ENCODE assay signal across 19 cellular contexts in the genomic region with DNA sequence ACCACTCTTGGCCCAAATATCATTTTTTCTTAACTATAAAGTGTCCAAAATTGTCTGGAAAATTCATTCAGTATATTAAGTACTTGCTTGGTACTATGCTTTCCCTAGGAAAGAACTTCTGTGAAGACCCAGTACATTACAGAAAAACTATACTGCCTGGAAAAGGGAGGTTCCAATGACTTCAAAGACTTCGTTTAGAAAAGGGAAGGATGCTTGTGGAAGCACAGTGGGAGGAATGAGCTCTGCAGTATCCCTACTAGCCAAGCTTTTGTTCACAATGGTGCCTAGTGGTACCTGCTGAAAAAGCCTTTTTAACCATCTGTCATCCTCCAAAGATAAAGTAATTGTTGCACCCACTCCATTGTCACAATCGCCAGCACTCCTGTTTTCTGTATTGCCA. TPM values are rescaled to one million over a fixed set of nuclear protein-coding genes. Genes with fewer than 3 reads are reported as not detected.
DNase-seq lines count a peak whose midpoint lies in the region; ATAC-seq, FAIRE-seq and TF ChIP-seq lines count a peak whose summit lies in the region.
"Had no signal": no experiment of that assay in that cellular context is flagged by ENCODE, and none has a peak within 500 bp of the region (broad histone marks: within the 10 kb centered on the region; RNA-seq: fewer than 3 reads in every experiment).

No MANE protein-coding gene starts in this region.

- intact Hi-C loops in K562 (cut with micrococcal nuclease) = no loop called here

- H4K20me1 ChIP-seq in BLaER1 = peaks cover 2% of the 10 kb centered on the region; the same call in 1 of the 2 replicates
- H4K20me1 ChIP-seq in Loucy (ENCODE audit: insufficient read depth, low read length, poor library complexity, severe bottlenecking) = peaks cover 80% of the 10 kb centered on the region
- H4K20me1 ChIP-seq in K562 (replicated peaks; ENCODE audit: control insufficient read depth, insufficient read depth, low read length) = no peaks in the 10 kb centered on the region
- H4K20me1 ChIP-seq in osteoblast (ENCODE audit: insufficient read depth, low read length) = no peaks in the 10 kb centered on the region

- ATAC-seq in K562 = no peak
- no peak for ATAC-seq in HG02852 (IDR thresholded peaks at IDR 0.05; ENCODE audit: unreplicated experiment)
- ATAC-seq in GM18907 (IDR thresholded peaks at IDR 0.05; ENCODE audit: unreplicated experiment) = no peak
- ATAC-seq: GM23338, HCT116 had no signal

- TF ChIP-seq CTCF in Loucy (conservative IDR thresholded peaks at IDR 0.05; ENCODE audit: low read length) (no peak), K562 (IDR thresholded peaks at IDR 0.05 in 2 of 3, conservative IDR thresholded peaks at IDR 0.05 in 1 of 3; ENCODE audit: insufficient read depth in 2 of 3, low read depth in 1 of 3, low read length in 3 of 3) (no peak), osteoblast (IDR thresholded peaks at IDR 0.05; ENCODE audit: extremely low read depth, low read depth, low read length) (no peak)

- H3K79me2 ChIP-seq in Loucy (ENCODE audit: insufficient read depth, low read length) (peaks cover 99% of the 10 kb centered on the region), K562 (ENCODE audit: control insufficient read depth, insufficient read depth, low read length) (peaks cover 89% of the 10 kb centered on the region), osteoblast (ENCODE audit: insufficient read depth, low read length) (no peaks in the 10 kb centered on the region)

- peaks cover 37% of the 10 kb centered on the region; the same call in 1 of the 2 replicates for H3K36me3 ChIP-seq in BLaER1
- no peaks in the 10 kb centered on the region for H3K36me3 ChIP-seq in Loucy (ENCODE audit: insufficient read depth, low read length)
- H3K36me3 ChIP-seq in K562 (ENCODE audit: control insufficient read depth, insufficient read depth, low read length) = peaks cover 12% of the 10 kb centered on the region
- H3K36me3 ChIP-seq in osteoblast (ENCODE audit: insufficient read depth, low read length) = no peaks in the 10 kb centered on the region

- CTCF ChIA-PET in K562 (lab: Yijun Ruan, JAX; ENCODE audit: low intra/inter-chr PET ratio) = no interaction called here

- no peaks in the 10 kb centered on the region for H3K27me3 ChIP-seq in BLaER1
- no peaks in the 10 kb centered on the region for H3K27me3 ChIP-seq in Loucy (ENCODE audit: insufficient read depth, low read length, poor library complexity, severe bottlenecking)
- H3K27me3 ChIP-seq in K562 (ENCODE audit: control insufficient read depth in 2 of 2, insufficient read depth in 2 of 2, low read length in 2 of 2) = no peaks in the 10 kb centered on the region
- H3K27me3 ChIP-seq in osteoblast (ENCODE audit: insufficient read depth, low read length) = no peaks in the 10 kb centered on the region

- H3K27ac ChIP-seq in BLaER1 (no peak overlapping the region), K562 (ENCODE audit: extremely low read depth, low read depth, low read length) (no peak overlapping the region), osteoblast (ENCODE audit: low read depth, low read length) (no peak overlapping the region)

- no peak for DNase-seq in K562 (ENCODE audit: extremely low read depth in 1 of 4, low spot score in 3 of 4)
- DNase-seq in osteoblast (ENCODE audit: insufficient read length, low spot score, missing footprints) = peak; percentile 76
- DNase-seq in amniotic stem cell (lab: John Stamatoyannopoulos, UW) = no peak
- DNase-seq in SKM-1 treated with dmso at 0.1 percent for 144 hours (lab: John Stamatoyannopoulos, UW; ENCODE audit: unreplicated experiment) = no peak
- DNase-seq: 8988T; C1 segment of cervical spinal cord; Calu3; CD4-positive, alpha-beta memory T cell; COR-L47; DMS153; DND-41; H9 had no signal

- no peaks in the 10 kb centered on the region; the same call in 1 of the 2 replicates for H3F3A ChIP-seq in Loucy (ENCODE audit: low read depth)

- BruUV-seq in K562 (replicated peaks; lab: Mats Ljungman, UMichigan) = no TSS peak

- H3K9ac ChIP-seq in BLaER1 (no peak overlapping the region), Loucy (ENCODE audit: low read depth, low read length, poor library complexity, severe bottlenecking) (no peak overlapping the region), K562 (ENCODE audit: insufficient read depth in 1 of 2, low read depth in 2 of 2, low read length in 2 of 2) (no peak overlapping the region)

- H2AFZ ChIP-seq in Loucy (ENCODE audit: low read length) (no peak overlapping the region), K562 (ENCODE audit: low read depth, low read length) (no peak overlapping the region), osteoblast (ENCODE audit: low read length) (no peak overlapping the region)
- H2AFZ ChIP-seq: GM23338 had no signal

- TF ChIP-seq POLR2A in K562 (conservative IDR thresholded peaks at IDR 0.05) = no peak

- H3K9me1 ChIP-seq in K562 (ENCODE audit: control insufficient read depth, insufficient read depth, low read length) = no peaks in the 10 kb centered on the region

- H3K4me2 ChIP-seq in BLaER1 (peak overlapping the region; percentile 77), Loucy (ENCODE audit: low read depth, low read length, poor library complexity, severe bottlenecking) (peak overlapping the region; percentile 59), K562 (ENCODE audit: insufficient read depth, low read length) (no peak overlapping the region), osteoblast (ENCODE audit: insufficient read depth, low read length) (peak overlapping the region; percentile 1)
- H3K4me2 ChIP-seq: GM23338 had no signal

- no peak overlapping the region for H3K4me3 ChIP-seq in BLaER1
- peak overlapping the region; percentile 35 for H3K4me3 ChIP-seq in Loucy (ENCODE audit: low read length, poor library complexity, severe bottlenecking)
- no peak overlapping the region for H3K4me3 ChIP-seq in K562
- H3K4me3 ChIP-seq in osteoblast (ENCODE audit: insufficient read depth, low read length) = no peak overlapping the region
- H3K4me3 ChIP-seq: GM23338 had no signal

- POLR2A ChIA-PET in K562 (lab: Yijun Ruan, JAX) = interaction anchor here (1.2 kb wide), 1 partner anchor 10 kb away, joined by 4 read pairs; no protein-coding TSS in a partner anchor

- peaks cover 9% of the 10 kb centered on the region; the same call in 1 of the 2 replicates for H3K9me3 ChIP-seq in BLaER1
- no peaks in the 10 kb centered on the region for H3K9me3 ChIP-seq in Loucy (ENCODE audit: insufficient read depth, low read depth, low read length)
- H3K9me3 ChIP-seq in K562 (replicated peaks; ENCODE audit: control insufficient read depth, insufficient read depth, low read depth, low read length) = no peaks in the 10 kb centered on the region
- H3K9me3 ChIP-seq in osteoblast (ENCODE audit: low read depth, low read length) = no peaks in the 10 kb centered on the region

- peaks cover 84% of the 10 kb centered on the region for H3K4me1 ChIP-seq in BLaER1
- peaks cover 77% of the 10 kb centered on the region for H3K4me1 ChIP-seq in Loucy (ENCODE audit: insufficient read depth, low read length, poor library complexity, severe bottlenecking)
- peaks cover 9 to 18% of the 10 kb centered on the region in 2 experiments for H3K4me1 ChIP-seq in K562 (replicated peaks in 1 of 2; ENCODE audit: control insufficient read depth in 2 of 2, insufficient read depth in 2 of 2, low read length in 2 of 2)
- H3K4me1 ChIP-seq in osteoblast (ENCODE audit: insufficient read depth, low read length) = peaks cover 3% of the 10 kb centered on the region

- in situ Hi-C loops in K562 (cut with MboI) = no loop called here

- no peak for TF ChIP-seq RAD21 in K562 (CRISPR knock-in tag; conservative IDR thresholded peaks at IDR 0.05 in 1 of 2, IDR thresholded peaks at IDR 0.05 in 1 of 2)

- 31% methylated on average over 2 of the region's 2 CpGs for WGBS in K562 (ENCODE audit: insufficient coverage, low coverage, missing lambda C conversion rate)

- TF ChIP-seq EP300 in K562 (IDR thresholded peaks at IDR 0.05; ENCODE audit: low read length) = no peak

- no peaks in the 10 kb centered on the region for H3K9me2 ChIP-seq in Loucy (replicated peaks; ENCODE audit: low read depth, low read length)

- FAIRE-seq in K562 (lab: Jason Lieb, UNC) = peak; percentile 15
- FAIRE-seq: G401.6 had no signal

TF ChIP-seq in K562, 482 proteins besides CTCF, POLR2A, EP300 and RAD21:
- TF ChIP-seq MECOM (CRISPR knock-in tag; IDR thresholded peaks at IDR 0.05) = no peak
- no peak for TF ChIP-seq WHSC1 (IDR thresholded peaks at IDR 0.05; ENCODE audit: low read length)
- TF ChIP-seq ZNF146 (CRISPR knock-in tag; IDR thresholded peaks at IDR 0.05; ENCODE audit: unreplicated experiment) = peak; percentile 64
- no peak for TF ChIP-seq NCOA6 (IDR thresholded peaks at IDR 0.05)

RNA-seq across cellular contexts. Expression of a gene that starts 7.2 kb away (rescaled TPM):
- 12.7 and 33.0 TPM in 2 replicates for total RNA-seq in K562 (2011; cell fraction: chromatin; rRNA removed; ENCODE audit: low replicate concordance)
- 6.3 and 7.9 TPM in 2 replicates for total RNA-seq in K562 (2011; cell fraction: nucleolus; rRNA removed)
- 11.6 and 13.3 TPM in 2 replicates for total RNA-seq in K562 (2011; cell fraction: nucleoplasm; rRNA removed)
- total RNA-seq in K562 (2014; rRNA removed) = 9.6 and 14.7 TPM in 2 replicates
- 10.2 and 11.4 TPM in 2 replicates for total RNA-seq in K562 (2014; rRNA removed; fragmentation: Illumina TruSeq; extraction: Trizol)
- total RNA-seq in K562 (2015; rRNA removed; fragmentation: Illumina TruSeq; extraction: Trizol) = 12.5 and 13.0 TPM in 2 replicates
- total RNA-seq in K562 (2021) = 6.8 and 8.0 TPM in 2 replicates
- polyA plus RNA-seq in K562 (2011; rRNA removed) = 8.0 and 9.8 TPM in 2 replicates
- 1.8 and 5.7 TPM in 2 replicates for polyA plus RNA-seq in K562 (2011; cell fraction: cytosol; rRNA removed)
- 10.2 and 21.9 TPM in 2 replicates for polyA plus RNA-seq in K562 (2011; cell fraction: nucleus; rRNA removed)
- polyA plus RNA-seq in K562 (2012) = 7.2 and 7.8 TPM in 2 replicates
- 7.4 and 8.8 TPM in 2 replicates for polyA plus RNA-seq in K562 (2014; fragmentation: Illumina TruSeq; extraction: Trizol)
- 1 to 10 TPM; 5.3 to 8.2 TPM for polyA plus RNA-seq in K562 (2014; fragmentation: Nextera tagmentation; extraction: Ambion mirVana)
- 6.8 and 10.6 TPM in 2 replicates for polyA plus RNA-seq in K562 (2014; rRNA removed)
- polyA minus RNA-seq in K562 (2011; rRNA and poly(A)+ RNA removed) = 15.1 and 25.1 TPM in 2 replicates
- 4.4 and 5.4 TPM in 2 replicates for polyA minus RNA-seq in K562 (2011; cell fraction: cytosol; rRNA and poly(A)+ RNA removed)
- polyA minus RNA-seq in K562 (2011; cell fraction: nucleus; rRNA and poly(A)+ RNA removed) = 11.6 and 30.9 TPM in 2 replicates
- 1.5 and 1.8 TPM in 2 replicates for total RNA-seq in osteoblast
